10 cellular contexts compared by ENCODE assay signal in genomic region chr2:178072000-178072382, GRCh38. TPM values are rescaled to one million over a fixed set of nuclear protein-coding genes. Genes with fewer than 3 reads are reported as not detected.
DNase-seq lines count a peak whose midpoint lies in the region; ATAC-seq and TF ChIP-seq lines count a peak whose summit lies in the region.
"Had no signal": no experiment of that assay in that cellular context is flagged by ENCODE, and none has a peak within 500 bp of the region (broad histone marks: within the 10 kb centered on the region; RNA-seq: fewer than 3 reads in every experiment).

No MANE protein-coding gene starts in this region.

- ATAC-seq in body of pancreas (peak; percentile 1), lower lobe of right lung (peak; percentile 8 to 9), HG03432 (IDR thresholded peaks at IDR 0.05; ENCODE audit: unreplicated experiment) (no peak)

- no peaks in the 10 kb centered on the region for H3K27me3 ChIP-seq in body of pancreas
- peaks cover 24% of the 10 kb centered on the region for H3K27me3 ChIP-seq in lower lobe of right lung (ENCODE audit: low read depth)
- peaks cover 12 to 13% of the 10 kb centered on the region in 2 donors for H3K27me3 ChIP-seq in stomach smooth muscle (ENCODE audit: control insufficient read depth in 1 of 2, insufficient read depth in 2 of 2, low read length in 2 of 2)
- no peaks in the 10 kb centered on the region for H3K27me3 ChIP-seq in Peyer's patch
- H3K27me3 ChIP-seq: adrenal gland had no signal

- TF ChIP-seq CTCF in body of pancreas (IDR thresholded peaks at IDR 0.05) = no peak
- TF ChIP-seq CTCF in lower lobe of right lung (IDR thresholded peaks at IDR 0.05) = no peak
- no peak for TF ChIP-seq CTCF in Peyer's patch (IDR thresholded peaks at IDR 0.05)

- H3K9me3 Mint-ChIP-seq in activated T-cell treated with anti-CD3 and anti-CD28 coated beads, Interleukin-2, amount 50 U/mL, for 24 hours = no peaks in the 10 kb centered on the region

- H3K4me1 Mint-ChIP-seq in activated T-cell treated with anti-CD3 and anti-CD28 coated beads, Interleukin-2, amount 50 U/mL, for 24 hours (ENCODE audit: low read depth) = peaks cover 12% of the 10 kb centered on the region

- no peaks in the 10 kb centered on the region for H3K36me3 ChIP-seq in body of pancreas (replicated peaks in 1 of 2; ENCODE audit: insufficient read depth in 1 of 2, low read depth in 2 of 2)
- no peaks in the 10 kb centered on the region for H3K36me3 ChIP-seq in lower lobe of right lung
- H3K36me3 ChIP-seq in stomach smooth muscle (ENCODE audit: control insufficient read depth in 2 of 2, insufficient read depth in 2 of 2, low read length in 2 of 2) = no peaks in the 10 kb centered on the region
- no peaks in the 10 kb centered on the region for H3K36me3 ChIP-seq in Peyer's patch
- H3K36me3 ChIP-seq: adrenal gland had no signal

- H3K27ac ChIP-seq in body of pancreas (peak overlapping the region; percentile 71 to 86 (median 80)), lower lobe of right lung (no peak overlapping the region), stomach smooth muscle (ENCODE audit: low read length) (no peak overlapping the region), Peyer's patch (peak overlapping the region in 2 of 4 donors; percentile 72 to 79)
- H3K27ac ChIP-seq: adrenal gland had no signal

- no peaks in the 10 kb centered on the region for H3K9me3 ChIP-seq in body of pancreas
- no peaks in the 10 kb centered on the region for H3K9me3 ChIP-seq in lower lobe of right lung
- no peaks in the 10 kb centered on the region for H3K9me3 ChIP-seq in stomach smooth muscle (ENCODE audit: control insufficient read depth in 2 of 2, low read length in 2 of 2)
- no peaks in the 10 kb centered on the region for H3K9me3 ChIP-seq in Peyer's patch
- H3K9me3 ChIP-seq: adrenal gland had no signal

- H3K9ac ChIP-seq in stomach smooth muscle (ENCODE audit: low read length in 2 of 2) = peak overlapping the region in 1 of 2 donors; percentile 71

- WGBS in body of pancreas, 2 donors = 30 to 31% methylated on average over 4 to 11 of the region's 11 CpGs

- H3K4me3 ChIP-seq in body of pancreas = no peak overlapping the region
- H3K4me3 ChIP-seq in lower lobe of right lung = peak overlapping the region; percentile 51
- peak overlapping the region; percentile 76 to 81 for H3K4me3 ChIP-seq in stomach smooth muscle (ENCODE audit: low read length in 2 of 2)
- H3K4me3 ChIP-seq in Peyer's patch = peak overlapping the region in 2 of 4 donors; percentile 54 to 56

- TF ChIP-seq POLR2A in body of pancreas (IDR thresholded peaks at IDR 0.05) (no peak), Peyer's patch (IDR thresholded peaks at IDR 0.05) (no peak)

- H3K27me3 Mint-ChIP-seq in activated T-cell treated with anti-CD3 and anti-CD28 coated beads, Interleukin-2, amount 50 U/mL, for 24 hours = peaks cover 63% of the 10 kb centered on the region

- no peak for DNase-seq in activated T-cell treated with anti-CD3 and anti-CD28 coated beads, Interleukin-2, amount 50 U/mL, for 24 hours
- no peak for DNase-seq in activated T-cell treated with anti-CD3 and anti-CD28 coated beads for 4 hours
- peak; percentile 16 to 37 (median 27) for DNase-seq in body of pancreas
- no peak for DNase-seq in lower lobe of right lung
- DNase-seq in cerebellar nuclear complex (lab: John Stamatoyannopoulos, UW) = no peak
- DNase-seq in Peyer's patch = no peak
- DNase-seq: GF-D8 had no signal

- H3K4me1 ChIP-seq in body of pancreas (peaks cover 48% of the 10 kb centered on the region), lower lobe of right lung (peaks cover 13% of the 10 kb centered on the region), stomach smooth muscle (ENCODE audit: control insufficient read depth, insufficient read depth, low read length) (peaks cover 8% of the 10 kb centered on the region), Peyer's patch (no peaks in the 10 kb centered on the region)

- no peak overlapping the region for H3K27ac Mint-ChIP-seq in activated T-cell treated with anti-CD3 and anti-CD28 coated beads, Interleukin-2, amount 50 U/mL, for 24 hours

- peak overlapping the region; percentile 60 for H3K4me3 Mint-ChIP-seq in activated T-cell treated with anti-CD3 and anti-CD28 coated beads, Interleukin-2, amount 50 U/mL, for 24 hours

- intact Hi-C loops in body of pancreas (cut with DNase I) (no loop called here), lower lobe of right lung (cut with DNase I) (no loop called here)

- H3K36me3 Mint-ChIP-seq in activated T-cell treated with anti-CD3 and anti-CD28 coated beads, Interleukin-2, amount 50 U/mL, for 24 hours (ENCODE audit: low read depth) = no peaks in the 10 kb centered on the region

RNA-seq across cellular contexts. Expression of gene PDE11A, which starts 0.6 kb away (rescaled TPM):
- total RNA-seq in body of pancreas (1 to 10 TPM; 2.6 to 4.0 TPM), lower lobe of right lung (0.27 TPM), Peyer's patch (1 to 10 TPM; 1.6 to 2.1 (median 1.7) TPM)

RNA-seq across cellular contexts. Expression of gene RBM45, which starts 40.2 kb away (rescaled TPM):
- total RNA-seq in body of pancreas (10 to 100 TPM; 10.5 to 12.7 TPM), lower lobe of right lung (11.7 TPM), Peyer's patch (10 to 100 TPM; 13.8 to 28.1 (median 22.8) TPM)

Comparison
In these comparisons a context has a peak if more than half of its experiments do, and no peak if none do; other contexts are left out.
1. DNase-seq: peak in body of pancreas (4 of 4); none in activated T-cell treated with anti-CD3 and anti-CD28 coated beads, Interleukin-2, amount 50 U/mL, for 24 hours (single experiment), activated T-cell treated with anti-CD3 and anti-CD28 coated beads for 4 hours (single experiment), lower lobe of right lung (single experiment), cerebellar nuclear complex (0 of 2) and Peyer's patch (0 of 3).
2. H3K27ac ChIP-seq: peak in body of pancreas (4 of 4); none in lower lobe of right lung (single experiment) and stomach smooth muscle (single experiment).
3. H3K4me3 ChIP-seq: peak in lower lobe of right lung (single experiment) and stomach smooth muscle (2 of 2); none in body of pancreas (0 of 2).